In the genomic region with DNA sequence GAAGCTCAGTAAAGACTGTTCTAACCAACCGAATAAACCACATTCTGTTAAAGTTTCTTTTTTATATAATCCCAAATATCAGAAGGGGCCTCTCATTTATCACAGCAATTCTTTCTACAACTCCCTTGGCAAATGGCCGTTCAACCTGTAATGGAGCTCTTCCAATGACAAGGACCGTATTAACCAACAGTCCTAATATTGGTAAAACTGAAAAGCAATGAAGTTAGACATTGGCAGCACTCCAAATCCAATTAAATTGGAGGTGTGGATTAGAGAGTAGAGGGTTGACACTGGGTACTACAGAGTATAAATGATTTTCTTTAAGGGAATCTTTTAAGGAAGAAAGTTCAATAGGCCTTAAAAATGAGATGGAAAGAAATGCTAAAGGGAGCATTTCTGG, we compare ENCODE assay signal across 10 cellular contexts. TPM values are rescaled to one million over a fixed set of nuclear protein-coding genes. Genes with fewer than 3 reads are reported as not detected.
A peak's percentile ranks its signal among the peaks of the same experiment; 100 is the strongest.
DNase-seq lines count a peak whose midpoint lies in the region; ATAC-seq and TF ChIP-seq lines count a peak whose summit lies in the region.
"Had no signal": no experiment of that assay in that cellular context is flagged by ENCODE, and none has a peak within 500 bp of the region (broad histone marks: within the 10 kb centered on the region; RNA-seq: fewer than 3 reads in every experiment).

No MANE protein-coding gene starts in this region.

- peaks cover 22 to 24% of the 10 kb centered on the region in 2 experiments for H3K36me3 ChIP-seq in SK-N-SH (replicated peaks in 1 of 2; ENCODE audit: control insufficient read depth in 1 of 2, insufficient read depth in 2 of 2, low read length in 1 of 2)
- H3K36me3 ChIP-seq in SJCRH30, result peaks cover 9% of the 10 kb centered on the region
- peaks cover 11% of the 10 kb centered on the region for H3K36me3 ChIP-seq in iPS-18a (ENCODE audit: control insufficient read depth, low read depth, low read length)
- no peaks in the 10 kb centered on the region for H3K36me3 ChIP-seq in thoracic aorta

- WGBS in SK-N-SH (ENCODE audit: low lambda C conversion rate), result 12% methylated on average over 3 of the region's 3 CpGs

- peaks cover 5% of the 10 kb centered on the region for H3F3A ChIP-seq in SK-N-SH (replicated peaks; ENCODE audit: insufficient read depth)

- TF ChIP-seq RAD21 in SK-N-SH (IDR thresholded peaks at IDR 0.05; ENCODE audit: low read length), result no peak

- TF ChIP-seq CTCF in SK-N-SH (IDR thresholded peaks at IDR 0.05) (no peak), thoracic aorta (IDR thresholded peaks at IDR 0.05) (no peak)

- CTCF ChIA-PET in SK-N-SH (lab: Yijun Ruan, JAX), result interaction anchor here (0.6 to 3.4 kb wide), 8 partner anchors 9 to 316 kb away, joined by 3 to 11 read pairs (median 4); no protein-coding TSS in a partner anchor

- peaks cover 45% of the 10 kb centered on the region for H4K20me1 ChIP-seq in SK-N-SH (ENCODE audit: insufficient read depth)

- H3K36me3 Mint-ChIP-seq in activated naive CD8-positive, alpha-beta T cell treated with anti-CD3 and anti-CD28 coated beads, Interleukin-2, amount 50 U/mL, for 24 hours (ENCODE audit: low read depth), result peaks cover 21% of the 10 kb centered on the region

- H3K9ac ChIP-seq in SK-N-SH (peak overlapping the region; percentile 100), iPS-18a (ENCODE audit: low read length) (peak overlapping the region; percentile 77)

- no peak overlapping the region for H2AFZ ChIP-seq in SK-N-SH (ENCODE audit: low read depth)

- peaks cover 64% of the 10 kb centered on the region for H3K79me2 ChIP-seq in SK-N-SH (ENCODE audit: insufficient read depth)

- ATAC-seq in SK-N-SH treated with all-trans-retinoic acid at 6 μM for 48 hours (no peak), thoracic aorta (ENCODE audit: insufficient number of reproducible peaks, low FRiP score, low read depth) (no peak), GM19395 (IDR thresholded peaks at IDR 0.05; ENCODE audit: unreplicated experiment) (no peak)
- no peak for ATAC-seq in activated naive CD8-positive, alpha-beta T cell treated with anti-CD3 and anti-CD28 coated beads, Interleukin-2, amount 50 U/mL, for 24 hours

- no peak overlapping the region for H3K4me3 Mint-ChIP-seq in activated naive CD8-positive, alpha-beta T cell treated with anti-CD3 and anti-CD28 coated beads, Interleukin-2, amount 50 U/mL, for 24 hours
- H3K4me3 Mint-ChIP-seq: memory B cell had no signal

- H3K27me3 ChIP-seq in SK-N-SH (ENCODE audit: insufficient read depth), result no peaks in the 10 kb centered on the region
- no peaks in the 10 kb centered on the region for H3K27me3 ChIP-seq in SJCRH30
- no peaks in the 10 kb centered on the region for H3K27me3 ChIP-seq in iPS-18a (ENCODE audit: control insufficient read depth, insufficient read depth, low read length)
- H3K27me3 ChIP-seq in thoracic aorta (replicated peaks; ENCODE audit: insufficient read depth), result no peaks in the 10 kb centered on the region

- peaks cover 24% of the 10 kb centered on the region for H3K4me1 Mint-ChIP-seq in activated naive CD8-positive, alpha-beta T cell treated with anti-CD3 and anti-CD28 coated beads, Interleukin-2, amount 50 U/mL, for 24 hours

- no peaks in the 10 kb centered on the region for H3K27me3 Mint-ChIP-seq in activated naive CD8-positive, alpha-beta T cell treated with anti-CD3 and anti-CD28 coated beads, Interleukin-2, amount 50 U/mL, for 24 hours
- H3K27me3 Mint-ChIP-seq: memory B cell had no signal

- no peak for TF ChIP-seq EP300 in SK-N-SH (IDR thresholded peaks at IDR 0.05; ENCODE audit: borderline replicate concordance in 1 of 2, low read depth in 1 of 2, low read length in 1 of 2)

- peaks cover 16 to 21% of the 10 kb centered on the region in 2 experiments for H3K4me1 ChIP-seq in SK-N-SH (ENCODE audit: control insufficient read depth in 1 of 2, insufficient read depth in 2 of 2, low read depth in 1 of 2, low read length in 1 of 2)
- H3K4me1 ChIP-seq in SJCRH30, result peaks cover 7% of the 10 kb centered on the region; the same call in 1 of the 2 replicates
- H3K4me1 ChIP-seq in iPS-18a (ENCODE audit: control insufficient read depth, low read depth, low read length), result peaks cover 11% of the 10 kb centered on the region
- H3K4me1 ChIP-seq in thoracic aorta (ENCODE audit: control insufficient read depth in 1 of 2, low read depth in 2 of 2), result peaks cover 27 to 51% of the 10 kb centered on the region in 2 donors

- H3K27ac ChIP-seq in SK-N-SH (ENCODE audit: low read depth in 2 of 2, low read length in 1 of 2) (peak overlapping the region; percentile 28 to 93), SJCRH30 (peak overlapping the region; percentile 57; the same call in 1 of the 2 replicates), iPS-18a (ENCODE audit: low read length) (no peak overlapping the region), thoracic aorta (peak overlapping the region; percentile 94)

- DNase-seq in SK-N-SH, result no peak
- DNase-seq in SJCRH30, result no peak
- no peak for DNase-seq in thoracic aorta (ENCODE audit: low spot score)
- DNase-seq in activated naive CD8-positive, alpha-beta T cell treated with anti-CD3 and anti-CD28 coated beads, Interleukin-2, amount 50 U/mL, for 24 hours, result no peak
- DNase-seq in cerebellar nuclear complex (lab: John Stamatoyannopoulos, UW), result no peak
- DNase-seq: activated CD8-positive, alpha-beta memory T cell treated with anti-CD3 and anti-CD28 coated beads, Interleukin-2, amount 50 U/mL, for 4 hours had no signal

- H3K4me2 ChIP-seq in SK-N-SH, result peak overlapping the region; percentile 92

- H3K9me2 ChIP-seq in SK-N-SH, result no peaks in the 10 kb centered on the region

- POLR2A ChIA-PET in SK-N-SH (lab: Yijun Ruan, JAX), result interaction anchor here (1.5 kb wide), 1 partner anchor 190 kb away, joined by 3 read pairs; no protein-coding TSS in a partner anchor

- H3K27ac Mint-ChIP-seq in activated naive CD8-positive, alpha-beta T cell treated with anti-CD3 and anti-CD28 coated beads, Interleukin-2, amount 50 U/mL, for 24 hours, result no peak overlapping the region
- H3K27ac Mint-ChIP-seq: memory B cell had no signal

- H3K9me3 Mint-ChIP-seq in activated naive CD8-positive, alpha-beta T cell treated with anti-CD3 and anti-CD28 coated beads, Interleukin-2, amount 50 U/mL, for 24 hours, result no peaks in the 10 kb centered on the region
- H3K9me3 Mint-ChIP-seq: memory B cell had no signal

- H3K9me3 ChIP-seq in SK-N-SH (no peaks in the 10 kb centered on the region), SJCRH30 (replicated peaks) (no peaks in the 10 kb centered on the region), iPS-18a (ENCODE audit: control insufficient read depth, low read depth, low read length) (no peaks in the 10 kb centered on the region), thoracic aorta (no peaks in the 10 kb centered on the region)

- peak overlapping the region; percentile 90 to 99 for H3K4me3 ChIP-seq in SK-N-SH (ENCODE audit: low read depth in 2 of 2, low read length in 1 of 2)
- H3K4me3 ChIP-seq in SJCRH30, result peak overlapping the region; percentile 91
- peak overlapping the region; percentile 79 for H3K4me3 ChIP-seq in iPS-18a (ENCODE audit: low read length)
- peak overlapping the region; percentile 99 for H3K4me3 ChIP-seq in thoracic aorta

TF ChIP-seq in SK-N-SH, 30 proteins besides CTCF, POLR2A, EP300 and RAD21 (continues in another document):
- TF ChIP-seq GABPA (IDR thresholded peaks at IDR 0.05; ENCODE audit: low read depth) (no peak), CHD2 (IDR thresholded peaks at IDR 0.05; ENCODE audit: low read length, partially characterized antibody) (no peak), SIN3A (IDR thresholded peaks at IDR 0.05; ENCODE audit: borderline replicate concordance, low read depth, low read length) (no peak)
- TF ChIP-seq, protein P1, sequence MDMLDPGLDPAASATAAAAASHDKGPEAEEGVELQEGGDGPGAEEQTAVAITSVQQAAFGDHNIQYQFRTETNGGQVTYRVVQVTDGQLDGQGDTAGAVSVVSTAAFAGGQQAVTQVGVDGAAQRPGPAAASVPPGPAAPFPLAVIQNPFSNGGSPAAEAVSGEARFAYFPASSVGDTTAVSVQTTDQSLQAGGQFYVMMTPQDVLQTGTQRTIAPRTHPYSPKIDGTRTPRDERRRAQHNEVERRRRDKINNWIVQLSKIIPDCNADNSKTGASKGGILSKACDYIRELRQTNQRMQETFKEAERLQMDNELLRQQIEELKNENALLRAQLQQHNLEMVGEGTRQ (IDR thresholded peaks at IDR 0.05; ENCODE audit: borderline replicate concordance, low read depth, low read length), result no peak

TF ChIP-seq in SK-N-SH treated with all-trans-retinoic acid at 6 μM for 48 hours, 23 proteins besides CTCF, POLR2A, EP300 and RAD21 (continues in another document):
- TF ChIP-seq, protein P2, sequence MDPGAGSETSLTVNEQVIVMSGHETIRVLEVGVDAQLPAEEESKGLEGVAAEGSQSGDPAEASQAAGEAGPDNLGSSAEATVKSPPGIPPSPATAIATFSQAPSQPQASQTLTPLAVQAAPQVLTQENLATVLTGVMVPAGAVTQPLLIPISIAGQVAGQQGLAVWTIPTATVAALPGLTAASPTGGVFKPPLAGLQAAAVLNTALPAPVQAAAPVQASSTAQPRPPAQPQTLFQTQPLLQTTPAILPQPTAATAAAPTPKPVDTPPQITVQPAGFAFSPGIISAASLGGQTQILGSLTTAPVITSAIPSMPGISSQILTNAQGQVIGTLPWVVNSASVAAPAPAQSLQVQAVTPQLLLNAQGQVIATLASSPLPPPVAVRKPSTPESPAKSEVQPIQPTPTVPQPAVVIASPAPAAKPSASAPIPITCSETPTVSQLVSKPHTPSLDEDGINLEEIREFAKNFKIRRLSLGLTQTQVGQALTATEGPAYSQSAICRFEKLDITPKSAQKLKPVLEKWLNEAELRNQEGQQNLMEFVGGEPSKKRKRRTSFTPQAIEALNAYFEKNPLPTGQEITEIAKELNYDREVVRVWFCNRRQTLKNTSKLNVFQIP (CRISPR knock-in tag; IDR thresholded peaks at IDR 0.05; ENCODE audit: borderline replicate concordance, low read depth), result no peak
- TF ChIP-seq ZNF70 (CRISPR knock-in tag; IDR thresholded peaks at IDR 0.05), result no peak
- no peak for TF ChIP-seq OSR1 (CRISPR knock-in tag; IDR thresholded peaks at IDR 0.05)
- TF ChIP-seq ZNF8 (CRISPR knock-in tag; IDR thresholded peaks at IDR 0.05), result no peak
- TF ChIP-seq ESRRG (CRISPR knock-in tag; IDR thresholded peaks at IDR 0.05), result no peak
- TF ChIP-seq BACH2 (CRISPR knock-in tag; IDR thresholded peaks at IDR 0.05; ENCODE audit: borderline replicate concordance), result no peak
- no peak for TF ChIP-seq ZFP3 (CRISPR knock-in tag; IDR thresholded peaks at IDR 0.05)

RNA-seq across cellular contexts. Expression of gene TMED7, which starts 0.8 kb away (rescaled TPM):
- polyA plus RNA-seq in SK-N-SH (2012; rRNA removed), result 32.8 and 41.2 TPM in 2 replicates
- 45.0 and 49.8 TPM in 2 replicates for polyA plus RNA-seq in SK-N-SH (2012; cell fraction: cytosol; rRNA removed)
- 34.9 and 59.0 TPM in 2 replicates for polyA plus RNA-seq in SK-N-SH (2012; cell fraction: nucleus; rRNA removed)
- total RNA-seq in SJCRH30 (2014; rRNA removed; shearing (Covaris generic)), result 84.5 and 89.3 TPM in 2 replicates
- 100 to 1,000 TPM; 131 to 132 TPM for total RNA-seq in thoracic aorta

RNA-seq across cellular contexts. Expression of gene TICAM2, which starts 22.7 kb away (rescaled TPM):
- not detected in 2 replicates for polyA plus RNA-seq in SK-N-SH (2012; rRNA removed)
- polyA plus RNA-seq in SK-N-SH (2012; cell fraction: cytosol; rRNA removed), result 0.01 TPM in 2 replicates
- polyA plus RNA-seq in SK-N-SH (2012; cell fraction: nucleus; rRNA removed), result not detected in 2 replicates
- total RNA-seq in SJCRH30 (2014; rRNA removed; shearing (Covaris generic)), result 0.10 and 0.13 TPM in 2 replicates
- 1 to 10 TPM; 1.6 to 5.7 TPM for total RNA-seq in thoracic aorta
